ENCODE assay signal across 8 cellular contexts in the genomic region with DNA sequence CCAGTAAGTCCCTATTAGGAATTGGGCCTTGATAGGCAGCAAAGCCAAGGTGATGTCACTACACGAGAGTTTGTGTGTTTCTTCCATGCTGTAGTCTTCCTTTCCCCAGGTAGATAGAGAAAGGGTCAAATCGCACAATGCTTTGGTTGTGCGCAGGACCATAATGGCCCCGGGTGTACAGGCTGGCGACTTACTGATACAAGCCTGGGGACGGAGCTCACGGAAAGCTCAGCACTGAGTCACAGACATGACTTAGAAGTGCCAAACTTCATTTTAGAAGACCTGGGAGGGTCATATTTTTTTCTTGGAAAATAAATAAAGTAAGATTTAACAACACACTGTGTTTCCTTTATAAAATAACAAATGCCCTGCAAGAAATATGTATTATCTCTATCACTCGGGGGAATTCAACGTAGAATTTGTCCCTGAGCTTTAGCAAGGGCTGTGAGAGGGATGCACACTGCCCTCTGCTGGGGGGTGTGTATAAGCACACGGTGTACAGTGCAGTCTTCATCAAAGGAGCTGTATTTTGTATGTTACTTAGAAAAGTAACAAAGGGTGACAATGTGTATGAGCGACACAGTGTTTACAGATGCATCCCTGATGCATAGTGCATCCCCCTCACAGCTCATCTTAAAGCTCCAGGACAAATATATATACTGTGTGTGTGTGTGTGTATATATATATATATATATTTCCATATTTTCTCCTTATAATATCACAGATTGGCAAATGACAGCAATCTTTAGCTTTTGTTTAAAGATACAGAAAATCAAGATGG.
DNase-seq lines count a peak whose midpoint lies in the region; ATAC-seq and TF ChIP-seq lines count a peak whose summit lies in the region.

No MANE protein-coding gene starts in this region.

- no peaks in the 10 kb centered on the region for H3K4me1 Mint-ChIP-seq in activated naive CD4-positive, alpha-beta T cell treated with anti-CD3 and anti-CD28 coated beads, Interleukin-2, amount 10 ng/mL, durations not matched to agents 7 days and 5 days

- CTCF ChIA-PET in activated naive CD4-positive, alpha-beta T cell treated with anti-CD3 and anti-CD28 coated beads, Interleukin-2, amount 10 ng/mL, durations not matched to agents 7 days and 5 days (lab: Charles Lee): interaction anchor here (0.5 to 2.0 kb wide), 31 partner anchors 8 to 1577 kb away, joined by 3 to 23 read pairs (median 4); a partner anchor contains a TSS

- no peaks in the 10 kb centered on the region for H3K36me3 Mint-ChIP-seq in activated naive CD4-positive, alpha-beta T cell treated with anti-CD3 and anti-CD28 coated beads, Interleukin-2, amount 10 ng/mL, durations not matched to agents 7 days and 5 days

- H3K27ac ChIP-seq in Peyer's patch: no peak overlapping the region
- H3K27ac ChIP-seq in cardiac muscle cell: no peak overlapping the region

- TF ChIP-seq CTCF in Peyer's patch (IDR thresholded peaks at IDR 0.05) (peak in 5 of 6 experiments; percentile 26 to 63 (median 56)), cardiac muscle cell (IDR thresholded peaks at IDR 0.05; ENCODE audit: low read depth, low read length) (peak; percentile 84)

- peaks cover 7% of the 10 kb centered on the region for H3K27me3 Mint-ChIP-seq in activated naive CD4-positive, alpha-beta T cell treated with anti-CD3 and anti-CD28 coated beads, Interleukin-2, amount 10 ng/mL, durations not matched to agents 7 days and 5 days

- H3K4me3 ChIP-seq in Peyer's patch (no peak overlapping the region), cardiac muscle cell (no peak overlapping the region)

- H3K27me3 ChIP-seq in Peyer's patch (no peaks in the 10 kb centered on the region), cardiac muscle cell (peaks cover 10% of the 10 kb centered on the region)

- no peak overlapping the region for H3K27ac Mint-ChIP-seq in activated naive CD4-positive, alpha-beta T cell treated with anti-CD3 and anti-CD28 coated beads, Interleukin-2, amount 10 ng/mL, durations not matched to agents 7 days and 5 days

- no peak overlapping the region for H3K4me3 Mint-ChIP-seq in activated naive CD4-positive, alpha-beta T cell treated with anti-CD3 and anti-CD28 coated beads, Interleukin-2, amount 10 ng/mL, durations not matched to agents 7 days and 5 days

- no peaks in the 10 kb centered on the region for H3K9me3 Mint-ChIP-seq in activated naive CD4-positive, alpha-beta T cell treated with anti-CD3 and anti-CD28 coated beads, Interleukin-2, amount 10 ng/mL, durations not matched to agents 7 days and 5 days

- ATAC-seq in GM21423 (IDR thresholded peaks at IDR 0.05; ENCODE audit: unreplicated experiment): peak; percentile 79

- H3K4me1 ChIP-seq in Peyer's patch (no peaks in the 10 kb centered on the region), cardiac muscle cell (ENCODE audit: low read depth) (no peaks in the 10 kb centered on the region)

- no peak for TF ChIP-seq POLR2A in Peyer's patch (IDR thresholded peaks at IDR 0.05)

- H3K36me3 ChIP-seq in Peyer's patch (no peaks in the 10 kb centered on the region), cardiac muscle cell (no peaks in the 10 kb centered on the region)

- DNase-seq in ELF-1 (ENCODE audit: low read depth, low spot score): peak; percentile 58
- peak; percentile 38 for DNase-seq in HPDE6-E6E7 (ENCODE audit: extremely low spot score)
- DNase-seq in Peyer's patch: peak in 2 of 3 donors; percentile 50 to 55
- peak; percentile 71 for DNase-seq in activated naive CD4-positive, alpha-beta T cell treated with anti-CD3 and anti-CD28 coated beads, Interleukin-2, amount 10 ng/mL, durations not matched to agents 7 days and 5 days
- peak; percentile 80 to 89 for DNase-seq in cardiac muscle cell (ENCODE audit: low read depth in 1 of 2, low spot score in 1 of 2)
- peak; percentile 46 for DNase-seq in renal cortical epithelial cell (ENCODE audit: low read depth)
- DNase-seq in KG1 (lab: John Stamatoyannopoulos, UW): no peak

- H3K9me3 ChIP-seq in Peyer's patch: no peaks in the 10 kb centered on the region
- H3K9me3 ChIP-seq in cardiac muscle cell (ENCODE audit: low read depth): no peaks in the 10 kb centered on the region
